ENCODE assay signal across 15 cellular contexts in genomic region chr7:66308411-66308810, GRCh38.
"Had no signal": no experiment of that assay in that cellular context is flagged by ENCODE, and none has a peak within 500 bp of the region (broad histone marks: within the 10 kb centered on the region; RNA-seq: fewer than 3 reads in every experiment).

No MANE protein-coding gene starts in this region.

- ATAC-seq: mucosa of descending colon; naive thymus-derived CD4-positive, alpha-beta T cell; stimulated activated effector memory CD8-positive, alpha-beta T cell treated with anti-CD3 and anti-CD28 coated beads, Interleukin-12 subunit alpha, Interleukin-12 subunit beta, amount 100 ng/mL, for 72 hours had no signal

- H3K27me3 ChIP-seq: ascending aorta, ovary, sigmoid colon had no signal

- H3K4me1 ChIP-seq: ascending aorta had no signal

- DNase-seq: activated CD4-positive, alpha-beta memory T cell treated with anti-CD3 and anti-CD28 coated beads, Interleukin-2, amount 10 ng/mL, durations not matched to agents 7 days and 5 days; activated CD4-positive, CD25-positive, alpha-beta regulatory T cell treated with anti-CD3 and anti-CD28 coated beads, Interleukin-2, amount 50 U/mL, for 72 hours; activated naive CD4-positive, alpha-beta T cell treated with anti-CD3 and anti-CD28 coated beads, Interleukin-2, amount 10 ng/mL, durations not matched to agents 7 days and 5 days; activated T-cell treated with anti-CD3 and anti-CD28 coated beads, Interleukin-2, amount 50 U/mL, for 24 hours; effector CD8-positive, alpha-beta T cell; hippocampal formation; mucosa of descending colon; naive thymus-derived CD4-positive, alpha-beta T cell; ovary; sigmoid colon had no signal

- H3K36me3 ChIP-seq: ascending aorta, ovary, sigmoid colon had no signal

- H3K27ac ChIP-seq: ascending aorta, epithelial cell of prostate, ovary, sigmoid colon had no signal

- H3K9me3 ChIP-seq: ascending aorta, mucosa of descending colon, ovary, sigmoid colon had no signal

- H3K4me3 ChIP-seq: ascending aorta, mucosa of descending colon, ovary, sigmoid colon had no signal

- FAIRE-seq: colon, keratinocyte had no signal
